Comparison of ENCODE assay signal across 20 cellular contexts in genomic region chr7:139630643-139631519, GRCh38.
DNase-seq lines count a peak whose midpoint lies in the region; ATAC-seq and TF ChIP-seq lines count a peak whose summit lies in the region.
"Had no signal": no experiment of that assay in that cellular context is flagged by ENCODE, and none has a peak within 500 bp of the region (broad histone marks: within the 10 kb centered on the region; RNA-seq: fewer than 3 reads in every experiment).

No MANE protein-coding gene starts in this region.

- TF ChIP-seq EP300 in tibial nerve (IDR thresholded peaks at IDR 0.05): no peak

- no peak for TF ChIP-seq CTCF in tibial nerve (IDR thresholded peaks at IDR 0.05)

- no peak for ATAC-seq in activated CD4-positive, alpha-beta T cell treated with anti-CD3 and anti-CD28 coated beads for 36 hours
- ATAC-seq in activated T-helper 17 cell treated with anti-CD3 and anti-CD28 coated beads, Interleukin-2, amount 50 U/mL, for 72 hours (replicated peaks): no peak
- ATAC-seq in natural killer cell treated with Interleukin-12 subunit alpha and Interleukin-12 subunit beta and Interleukin-15 and Interleukin-18, amount 100 ng/mL, for 72 hours: no peak
- no peak for ATAC-seq in GM18519 (IDR thresholded peaks at IDR 0.05; ENCODE audit: low FRiP score, unreplicated experiment)

- H3K27me3 Mint-ChIP-seq in activated CD4-positive, alpha-beta T cell treated with anti-CD3 and anti-CD28 coated beads for 36 hours: no peaks in the 10 kb centered on the region
- H3K27me3 Mint-ChIP-seq in activated T-helper 17 cell treated with anti-CD3 and anti-CD28 coated beads, Interleukin-2, amount 50 U/mL, for 72 hours: no peaks in the 10 kb centered on the region
- H3K27me3 Mint-ChIP-seq in natural killer cell treated with Interleukin-12 subunit alpha and Interleukin-12 subunit beta and Interleukin-15 and Interleukin-18, amount 100 ng/mL, for 72 hours: no peaks in the 10 kb centered on the region

- H3K27ac Mint-ChIP-seq in activated CD4-positive, alpha-beta T cell treated with anti-CD3 and anti-CD28 coated beads for 36 hours: peak overlapping the region; percentile 55
- H3K27ac Mint-ChIP-seq in activated T-helper 17 cell treated with anti-CD3 and anti-CD28 coated beads, Interleukin-2, amount 50 U/mL, for 72 hours: peak overlapping the region; percentile 56
- peak overlapping the region; percentile 28 to 58 for H3K27ac Mint-ChIP-seq in natural killer cell treated with Interleukin-12 subunit alpha and Interleukin-12 subunit beta and Interleukin-15 and Interleukin-18, amount 100 ng/mL, for 72 hours

- H3K4me3 Mint-ChIP-seq in activated CD4-positive, alpha-beta T cell treated with anti-CD3 and anti-CD28 coated beads for 36 hours: no peak overlapping the region
- no peak overlapping the region for H3K4me3 Mint-ChIP-seq in activated T-helper 17 cell treated with anti-CD3 and anti-CD28 coated beads, Interleukin-2, amount 50 U/mL, for 72 hours
- H3K4me3 Mint-ChIP-seq in natural killer cell treated with Interleukin-12 subunit alpha and Interleukin-12 subunit beta and Interleukin-15 and Interleukin-18, amount 100 ng/mL, for 72 hours: no peak overlapping the region
- H3K4me3 Mint-ChIP-seq: nephron had no signal

- H3K4me1 Mint-ChIP-seq in activated CD4-positive, alpha-beta T cell treated with anti-CD3 and anti-CD28 coated beads for 36 hours: peaks cover 75% of the 10 kb centered on the region
- peaks cover 39% of the 10 kb centered on the region for H3K4me1 Mint-ChIP-seq in activated T-helper 17 cell treated with anti-CD3 and anti-CD28 coated beads, Interleukin-2, amount 50 U/mL, for 72 hours
- peaks cover 54 to 59% of the 10 kb centered on the region in 2 donors for H3K4me1 Mint-ChIP-seq in natural killer cell treated with Interleukin-12 subunit alpha and Interleukin-12 subunit beta and Interleukin-15 and Interleukin-18, amount 100 ng/mL, for 72 hours (ENCODE audit: low read depth in 2 of 2)

- H3K4me3 ChIP-seq in tibial nerve: no peak overlapping the region
- H3K4me3 ChIP-seq: MG63, vagina had no signal

- WGBS in tibial nerve, 2 donors: 90 to 94% methylated on average over 19 of the region's 19 CpGs

- no peak overlapping the region for H3K27ac ChIP-seq in tibial nerve
- H3K27ac ChIP-seq: C4-2B, vagina had no signal

- H3K9me3 ChIP-seq in tibial nerve: no peaks in the 10 kb centered on the region
- H3K9me3 ChIP-seq: MG63, vagina had no signal

- POLR2A ChIA-PET in activated CD4-positive, alpha-beta T cell treated with anti-CD3 and anti-CD28 coated beads for 36 hours (lab: Charles Lee): interaction anchor here (0.6 kb wide), 1 partner anchor 69 kb away, joined by 3 read pairs; no protein-coding TSS in a partner anchor

- H3K36me3 Mint-ChIP-seq in activated CD4-positive, alpha-beta T cell treated with anti-CD3 and anti-CD28 coated beads for 36 hours (ENCODE audit: low read depth): peaks cover 45% of the 10 kb centered on the region
- H3K36me3 Mint-ChIP-seq in activated T-helper 17 cell treated with anti-CD3 and anti-CD28 coated beads, Interleukin-2, amount 50 U/mL, for 72 hours (ENCODE audit: low read depth): peaks cover 57% of the 10 kb centered on the region
- peaks cover 18% of the 10 kb centered on the region for H3K36me3 Mint-ChIP-seq in natural killer cell treated with Interleukin-12 subunit alpha and Interleukin-12 subunit beta and Interleukin-15 and Interleukin-18, amount 100 ng/mL, for 72 hours

- no peaks in the 10 kb centered on the region for H3K27me3 ChIP-seq in tibial nerve
- H3K27me3 ChIP-seq: MG63, vagina had no signal

- intact Hi-C loops in activated CD4-positive, alpha-beta T cell treated with anti-CD3 and anti-CD28 coated beads for 36 hours (cut with DNase I, micrococcal nuclease): no loop called here

- CTCF ChIA-PET in activated CD4-positive, alpha-beta T cell treated with anti-CD3 and anti-CD28 coated beads for 36 hours (lab: Charles Lee): interaction anchor here (0.6 to 4.4 kb wide), 3 partner anchors 12 to 378 kb away, joined by 3 to 44 read pairs (median 4); no protein-coding TSS in a partner anchor

- H3K36me3 ChIP-seq in tibial nerve: peaks cover 0 to 64% (median 6%) of the 10 kb centered on the region in 3 donors

- H3K4me1 ChIP-seq in tibial nerve: no peaks in the 10 kb centered on the region
- H3K4me1 ChIP-seq: vagina had no signal

- TF ChIP-seq POLR2A in tibial nerve (IDR thresholded peaks at IDR 0.05): no peak

- no peaks in the 10 kb centered on the region for H3K9me3 Mint-ChIP-seq in activated CD4-positive, alpha-beta T cell treated with anti-CD3 and anti-CD28 coated beads for 36 hours (ENCODE audit: low read depth)
- H3K9me3 Mint-ChIP-seq in activated T-helper 17 cell treated with anti-CD3 and anti-CD28 coated beads, Interleukin-2, amount 50 U/mL, for 72 hours: no peaks in the 10 kb centered on the region
- H3K9me3 Mint-ChIP-seq in natural killer cell treated with Interleukin-12 subunit alpha and Interleukin-12 subunit beta and Interleukin-15 and Interleukin-18, amount 100 ng/mL, for 72 hours: no peaks in the 10 kb centered on the region
- H3K9me3 Mint-ChIP-seq: nephron had no signal

- DNase-seq in activated CD4-positive, alpha-beta T cell treated with anti-CD3 and anti-CD28 coated beads for 36 hours: no peak
- no peak for DNase-seq in activated CD4-positive, alpha-beta T cell treated with anti-CD3 and anti-CD28 coated beads, Interleukin-2, amount 50 U/mL, for 48 hours
- DNase-seq in GF-D8 (lab: John Stamatoyannopoulos, UW): peak; percentile 78
- DNase-seq in natural killer cell treated with Interleukin-12 subunit alpha and Interleukin-12 subunit beta and Interleukin-15 and Interleukin-18, amount 100 ng/mL, for 72 hours (ENCODE audit: low spot score): no peak
- no peak for DNase-seq in tibial nerve (ENCODE audit: low spot score in 2 of 2)
- DNase-seq in NCI-H1417 (lab: John Stamatoyannopoulos, UW): no peak
- DNase-seq: activated CD4-positive, CD25-positive, alpha-beta regulatory T cell treated with anti-CD3 and anti-CD28 coated beads, Interleukin-2, amount 50 U/mL, for 72 hours; activated T-cell treated with anti-CD3 and anti-CD28 coated beads for 4 hours; mesendoderm; MG63; NCI-H748 treated with DMSO at 0.1 percent for 48 hours; posterior cingulate gyrus; SHP77 treated with DMSO at 0.1 percent for 48 hours; stimulated activated CD4-positive, alpha-beta T cell treated with anti-CD3 and anti-CD28 coated beads, Interleukin-4, amount 100 ng/mL, for 24 hours; substantia nigra had no signal
